Comparison of ENCODE assay signal across 1 cellular context in the genomic region with DNA sequence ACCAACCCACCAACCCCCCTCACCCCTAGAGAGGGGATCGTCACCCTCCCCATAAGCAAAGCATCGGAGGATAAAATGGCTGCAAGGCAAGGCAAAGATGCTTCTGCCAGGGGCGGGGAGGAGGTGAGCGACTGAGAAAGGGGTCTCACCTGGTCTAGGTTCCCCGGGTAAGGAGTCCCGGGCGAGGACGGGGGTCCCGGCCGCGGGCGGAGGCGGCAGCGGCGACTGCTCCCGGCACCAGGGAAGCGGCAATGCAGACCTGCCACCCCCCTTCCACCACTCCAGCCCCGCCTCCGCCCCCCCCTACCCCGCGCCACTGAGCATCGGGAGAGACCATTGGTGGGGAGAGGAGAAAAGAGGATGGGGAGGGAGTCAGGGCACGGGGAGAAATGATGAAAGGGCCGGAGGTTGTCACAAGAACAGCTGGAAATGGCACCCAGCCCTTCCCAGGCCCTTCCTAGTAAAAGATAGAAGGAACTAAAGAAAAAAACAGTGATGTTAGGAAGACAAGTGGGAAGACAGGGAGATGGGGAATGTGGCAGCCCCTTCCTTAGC.
A peak's percentile ranks its signal among the peaks of the same experiment; 100 is the strongest.
TF ChIP-seq lines count a peak whose summit lies in the region.

Gene SV2A (minus strand): TSS at position 255 of the 555 bp plus-strand sequence. CDS start 4,004 bp downstream, outside the sequence.

TF ChIP-seq in HepG2, 621 proteins besides CTCF, POLR2A, EP300 and RAD21 (continued from another document):
- TF ChIP-seq, protein P1, sequence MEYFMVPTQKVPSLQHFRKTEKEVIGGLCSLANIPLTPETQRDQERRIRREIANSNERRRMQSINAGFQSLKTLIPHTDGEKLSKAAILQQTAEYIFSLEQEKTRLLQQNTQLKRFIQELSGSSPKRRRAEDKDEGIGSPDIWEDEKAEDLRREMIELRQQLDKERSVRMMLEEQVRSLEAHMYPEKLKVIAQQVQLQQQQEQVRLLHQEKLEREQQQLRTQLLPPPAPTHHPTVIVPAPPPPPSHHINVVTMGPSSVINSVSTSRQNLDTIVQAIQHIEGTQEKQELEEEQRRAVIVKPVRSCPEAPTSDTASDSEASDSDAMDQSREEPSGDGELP (IDR thresholded peaks at IDR 0.05; ENCODE audit: borderline replicate concordance, low read depth), result peak; percentile 49; the same call in 1 of the 2 replicates
- TF ChIP-seq RFXANK (CRISPR knock-in tag; IDR thresholded peaks at IDR 0.05) (no peak), ISL2 (CRISPR knock-in tag; IDR thresholded peaks at IDR 0.05) (no peak), ZNF691 (CRISPR knock-in tag; IDR thresholded peaks at IDR 0.05; ENCODE audit: borderline replicate concordance, low read depth) (no peak), SAP130 (CRISPR knock-in tag; IDR thresholded peaks at IDR 0.05; ENCODE audit: low read depth) (peak; percentile 45; the same call in 1 of the 2 replicates), GMEB2 (CRISPR knock-in tag; IDR thresholded peaks at IDR 0.05; ENCODE audit: low read depth) (no peak), HCFC1 (IDR thresholded peaks at IDR 0.05; ENCODE audit: low read depth, low read length) (no peak), ZNF687 (CRISPR knock-in tag; IDR thresholded peaks at IDR 0.05) (peak; percentile 39), ZNF124 (CRISPR knock-in tag; IDR thresholded peaks at IDR 0.05) (no peak), HDAC1 (CRISPR knock-in tag; IDR thresholded peaks at IDR 0.05) (0 out of 2 replicates have a peak, but pooled peaks have one; percentile 10), ZNF292 (CRISPR knock-in tag; IDR thresholded peaks at IDR 0.05; ENCODE audit: borderline replicate concordance, low read depth) (no peak), PRDM10 (CRISPR knock-in tag; IDR thresholded peaks at IDR 0.05; ENCODE audit: low read depth) (peak; percentile 83), ZSCAN9 (CRISPR knock-in tag; IDR thresholded peaks at IDR 0.05; ENCODE audit: borderline replicate concordance) (no peak), ZNF710 (CRISPR knock-in tag; IDR thresholded peaks at IDR 0.05; ENCODE audit: borderline replicate concordance) (no peak), ZNF552 (CRISPR knock-in tag; IDR thresholded peaks at IDR 0.05; ENCODE audit: borderline replicate concordance) (no peak), ZNF451 (CRISPR knock-in tag; IDR thresholded peaks at IDR 0.05) (no peak), PATZ1 (CRISPR knock-in tag; IDR thresholded peaks at IDR 0.05) (peak; percentile 22; the same call in 1 of the 2 replicates)
- TF ChIP-seq, protein P2, sequence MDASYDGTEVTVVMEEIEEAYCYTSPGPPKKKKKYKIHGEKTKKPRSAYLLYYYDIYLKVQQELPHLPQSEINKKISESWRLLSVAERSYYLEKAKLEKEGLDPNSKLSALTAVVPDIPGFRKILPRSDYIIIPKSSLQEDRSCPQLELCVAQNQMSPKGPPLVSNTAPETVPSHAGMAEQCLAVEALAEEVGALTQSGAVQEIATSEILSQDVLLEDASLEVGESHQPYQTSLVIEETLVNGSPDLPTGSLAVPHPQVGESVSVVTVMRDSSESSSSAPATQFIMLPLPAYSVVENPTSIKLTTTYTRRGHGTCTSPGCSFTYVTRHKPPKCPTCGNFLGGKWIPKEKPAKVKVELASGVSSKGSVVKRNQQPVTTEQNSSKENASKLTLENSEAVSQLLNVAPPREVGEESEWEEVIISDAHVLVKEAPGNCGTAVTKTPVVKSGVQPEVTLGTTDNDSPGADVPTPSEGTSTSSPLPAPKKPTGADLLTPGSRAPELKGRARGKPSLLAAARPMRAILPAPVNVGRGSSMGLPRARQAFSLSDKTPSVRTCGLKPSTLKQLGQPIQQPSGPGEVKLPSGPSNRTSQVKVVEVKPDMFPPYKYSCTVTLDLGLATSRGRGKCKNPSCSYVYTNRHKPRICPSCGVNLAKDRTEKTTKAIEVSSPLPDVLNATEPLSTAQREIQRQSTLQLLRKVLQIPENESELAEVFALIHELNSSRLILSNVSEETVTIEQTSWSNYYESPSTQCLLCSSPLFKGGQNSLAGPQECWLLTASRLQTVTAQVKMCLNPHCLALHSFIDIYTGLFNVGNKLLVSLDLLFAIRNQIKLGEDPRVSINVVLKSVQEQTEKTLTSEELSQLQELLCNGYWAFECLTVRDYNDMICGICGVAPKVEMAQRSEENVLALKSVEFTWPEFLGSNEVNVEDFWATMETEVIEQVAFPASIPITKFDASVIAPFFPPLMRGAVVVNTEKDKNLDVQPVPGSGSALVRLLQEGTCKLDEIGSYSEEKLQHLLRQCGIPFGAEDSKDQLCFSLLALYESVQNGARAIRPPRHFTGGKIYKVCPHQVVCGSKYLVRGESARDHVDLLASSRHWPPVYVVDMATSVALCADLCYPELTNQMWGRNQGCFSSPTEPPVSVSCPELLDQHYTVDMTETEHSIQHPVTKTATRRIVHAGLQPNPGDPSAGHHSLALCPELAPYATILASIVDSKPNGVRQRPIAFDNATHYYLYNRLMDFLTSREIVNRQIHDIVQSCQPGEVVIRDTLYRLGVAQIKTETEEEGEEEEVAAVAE (CRISPR knock-in tag; IDR thresholded peaks at IDR 0.05; ENCODE audit: borderline replicate concordance), result peak; percentile 97
- TF ChIP-seq, protein P3, sequence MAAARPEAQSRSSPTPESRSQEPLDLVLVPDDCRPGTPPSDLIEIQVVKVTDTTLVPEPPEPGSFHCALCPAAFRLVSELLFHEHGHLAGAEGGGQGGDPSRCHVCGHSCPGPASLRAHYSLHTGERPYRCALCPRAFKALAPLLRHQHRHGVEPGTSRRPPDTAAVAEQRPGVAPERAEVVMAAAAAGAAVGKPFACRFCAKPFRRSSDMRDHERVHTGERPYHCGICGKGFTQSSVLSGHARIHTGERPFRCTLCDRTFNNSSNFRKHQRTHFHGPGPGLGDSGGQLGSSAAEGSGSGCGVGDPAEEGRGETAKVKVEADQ (CRISPR knock-in tag; IDR thresholded peaks at IDR 0.05; ENCODE audit: borderline replicate concordance), result no peak
- TF ChIP-seq, protein P4, sequence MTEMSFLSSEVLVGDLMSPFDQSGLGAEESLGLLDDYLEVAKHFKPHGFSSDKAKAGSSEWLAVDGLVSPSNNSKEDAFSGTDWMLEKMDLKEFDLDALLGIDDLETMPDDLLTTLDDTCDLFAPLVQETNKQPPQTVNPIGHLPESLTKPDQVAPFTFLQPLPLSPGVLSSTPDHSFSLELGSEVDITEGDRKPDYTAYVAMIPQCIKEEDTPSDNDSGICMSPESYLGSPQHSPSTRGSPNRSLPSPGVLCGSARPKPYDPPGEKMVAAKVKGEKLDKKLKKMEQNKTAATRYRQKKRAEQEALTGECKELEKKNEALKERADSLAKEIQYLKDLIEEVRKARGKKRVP (CRISPR knock-in tag; IDR thresholded peaks at IDR 0.05), result 0 out of 4 replicates have a peak, but pooled peaks of 1 of the 2 experiments have one; percentile 30
